ENCODE assay signal across 8 cellular contexts in the genomic region with DNA sequence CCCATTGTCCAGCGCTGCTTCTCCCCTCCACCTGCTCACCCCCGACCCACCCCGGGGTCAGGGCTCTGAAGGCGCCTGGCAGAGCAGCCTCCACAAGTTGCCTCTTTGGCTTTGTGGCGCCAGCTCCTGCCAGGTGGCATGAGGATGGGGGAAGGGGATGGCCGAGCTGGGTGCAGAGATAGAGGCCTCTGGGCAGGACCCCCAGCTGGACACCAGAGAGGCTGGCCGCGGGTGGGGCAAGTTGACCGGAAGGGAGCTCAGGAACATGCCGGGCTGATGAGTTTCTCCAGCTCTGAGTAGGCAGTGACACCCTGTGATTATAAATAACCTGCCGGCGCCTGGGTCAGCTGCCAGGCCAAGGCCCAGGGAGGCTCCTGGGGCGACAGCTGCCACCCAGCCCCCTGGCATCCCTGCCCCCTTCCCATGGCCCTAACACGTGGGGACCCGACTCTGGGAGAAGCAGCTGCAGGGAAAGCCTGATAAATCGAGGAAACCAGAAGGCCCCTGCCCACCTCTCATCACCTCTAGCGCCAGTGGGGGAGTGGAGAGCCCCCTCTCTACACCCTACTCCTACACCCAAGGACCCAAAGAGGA. TPM values are rescaled to one million over a fixed set of nuclear protein-coding genes. Genes with fewer than 3 reads are reported as not detected.
DNase-seq lines count a peak whose midpoint lies in the region; ATAC-seq, FAIRE-seq and TF ChIP-seq lines count a peak whose summit lies in the region.

No MANE protein-coding gene starts in this region.

- H3K4me3 Mint-ChIP-seq in central memory CD8-positive, alpha-beta T cell = peak overlapping the region; percentile 80

- H3K27me3 Mint-ChIP-seq in central memory CD8-positive, alpha-beta T cell = no peaks in the 10 kb centered on the region

- peaks cover 20% of the 10 kb centered on the region for H3K4me1 Mint-ChIP-seq in central memory CD8-positive, alpha-beta T cell

- H3K36me3 ChIP-seq in mucosa of rectum (ENCODE audit: control insufficient read depth in 2 of 2, insufficient read depth in 2 of 2, low read length in 2 of 2) = no peaks in the 10 kb centered on the region

- TF ChIP-seq CTCF in C4-2B (conservative IDR thresholded peaks at IDR 0.05) = no peak

- H3K9me3 ChIP-seq in mucosa of rectum (ENCODE audit: control insufficient read depth in 2 of 2, low read length in 2 of 2) = no peaks in the 10 kb centered on the region

- peak overlapping the region; percentile 51 for H3K27ac Mint-ChIP-seq in central memory CD8-positive, alpha-beta T cell (ENCODE audit: low read depth)

- no peak for ATAC-seq in central memory CD8-positive, alpha-beta T cell (replicated peaks; ENCODE audit: extremely low read depth, poor library complexity, severe bottlenecking)
- no peak for ATAC-seq in HG02840 (IDR thresholded peaks at IDR 0.05; ENCODE audit: low FRiP score, unreplicated experiment)

- no peak for DNase-seq in Jurkat, Clone E6-1 (ENCODE audit: low read depth, low spot score)
- DNase-seq in central memory CD8-positive, alpha-beta T cell (ENCODE audit: low spot score in 2 of 2) = no peak
- DNase-seq in NCI-H1105 (lab: John Stamatoyannopoulos, UW) = no peak
- no peak for DNase-seq in urothelium cell line (ENCODE audit: low spot score)
- no peak for DNase-seq in KG1 (lab: John Stamatoyannopoulos, UW)

- peaks cover 9% of the 10 kb centered on the region for H3K36me3 Mint-ChIP-seq in central memory CD8-positive, alpha-beta T cell (ENCODE audit: insufficient read depth)

- H3K27ac ChIP-seq in C4-2B (peak overlapping the region; percentile 35), mucosa of rectum (ENCODE audit: low read depth in 2 of 2, low read length in 2 of 2) (peak overlapping the region in 1 of 2 donors; percentile 32)

- no peaks in the 10 kb centered on the region for H3K9me3 Mint-ChIP-seq in central memory CD8-positive, alpha-beta T cell

- peaks cover 0 to 2% of the 10 kb centered on the region in 2 donors for H3K4me1 ChIP-seq in mucosa of rectum (ENCODE audit: control insufficient read depth in 2 of 2, insufficient read depth in 2 of 2, low read length in 2 of 2)

- peak overlapping the region; percentile 77 for H3K4me3 ChIP-seq in Jurkat, Clone E6-1 (ENCODE audit: low read length)
- H3K4me3 ChIP-seq in mucosa of rectum (ENCODE audit: low read length in 2 of 2) = peak overlapping the region; percentile 51 to 72

- FAIRE-seq in urothelium cell line (lab: Jason Lieb, UNC) = no peak

- peak overlapping the region in 1 of 2 donors; percentile 5 for H3K9ac ChIP-seq in mucosa of rectum (ENCODE audit: low read depth in 1 of 2, low read length in 2 of 2)

- H3K27me3 ChIP-seq in mucosa of rectum (ENCODE audit: control insufficient read depth in 2 of 2, insufficient read depth in 2 of 2, low read length in 2 of 2) = peaks cover 9 to 18% of the 10 kb centered on the region in 2 donors

RNA-seq across cellular contexts. Expression of a gene that starts 0.7 kb away (rescaled TPM):
- 54.5 TPM for polyA plus RNA-seq in Jurkat, Clone E6-1 (2012; ENCODE audit: insufficient read depth, insufficient read length)

RNA-seq across cellular contexts. Expression of a gene that starts 26.6 kb away (rescaled TPM):
- polyA plus RNA-seq in Jurkat, Clone E6-1 (2012; ENCODE audit: insufficient read depth, insufficient read length) = 93.9 TPM

RNA-seq across cellular contexts. Expression of a gene that starts 26.8 kb away (rescaled TPM):
- 55.6 TPM for polyA plus RNA-seq in Jurkat, Clone E6-1 (2012; ENCODE audit: insufficient read depth, insufficient read length)

RNA-seq across cellular contexts. Expression of a gene that starts 28.5 kb away (rescaled TPM):
- polyA plus RNA-seq in Jurkat, Clone E6-1 (2012; ENCODE audit: insufficient read depth, insufficient read length) = 16.1 TPM

RNA-seq across cellular contexts. Expression of a gene that starts 58.7 kb away (rescaled TPM):
- polyA plus RNA-seq in Jurkat, Clone E6-1 (2012; ENCODE audit: insufficient read depth, insufficient read length) = 10.4 TPM
